22 cellular contexts compared by ENCODE assay signal in the genomic region with DNA sequence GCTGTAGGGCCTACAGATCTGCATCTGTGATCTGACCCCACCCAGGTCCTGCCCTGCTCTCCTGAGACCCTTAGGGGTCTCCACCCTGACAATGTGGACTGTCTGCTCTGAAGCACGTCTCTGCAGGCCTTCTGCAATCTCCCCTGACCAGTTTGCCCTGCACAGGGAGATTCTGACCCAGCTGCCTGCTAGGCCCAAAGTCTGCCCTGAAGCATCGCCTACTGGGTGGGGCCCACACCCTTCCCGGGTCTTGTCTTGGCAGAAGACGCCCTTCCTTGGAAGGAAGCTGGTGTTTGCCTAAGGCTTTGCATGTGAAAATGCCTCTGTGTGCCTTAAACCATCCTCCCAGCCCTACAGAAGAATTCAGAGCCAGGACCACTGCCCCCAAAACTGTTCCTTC.
DNase-seq lines count a peak whose midpoint lies in the region; ATAC-seq and TF ChIP-seq lines count a peak whose summit lies in the region.
"Had no signal": no experiment of that assay in that cellular context is flagged by ENCODE, and none has a peak within 500 bp of the region (broad histone marks: within the 10 kb centered on the region; RNA-seq: fewer than 3 reads in every experiment).

No MANE protein-coding gene starts in this region.

- H3K27me3 ChIP-seq in right cardiac atrium (ENCODE audit: control insufficient read depth, insufficient read depth): no peaks in the 10 kb centered on the region
- H3K27me3 ChIP-seq in neuronal stem cell (ENCODE audit: control insufficient read depth in 3 of 3, insufficient read depth in 3 of 3, low read depth in 1 of 3, low read length in 3 of 3): no peaks in the 10 kb centered on the region
- no peaks in the 10 kb centered on the region for H3K27me3 ChIP-seq in stomach
- H3K27me3 ChIP-seq: Peyer's patch had no signal

- no peak overlapping the region for H2AK5ac ChIP-seq in neuronal stem cell (ENCODE audit: low read depth, low read length)

- no peak overlapping the region for H3K14ac ChIP-seq in neuronal stem cell (ENCODE audit: low read length)

- H3K18ac ChIP-seq in neuronal stem cell (ENCODE audit: low read length): peak overlapping the region; percentile 44

- H3K9me3 ChIP-seq in right cardiac atrium (ENCODE audit: control insufficient read depth, low read length): no peaks in the 10 kb centered on the region
- H3K9me3 ChIP-seq in neuronal stem cell (replicated peaks in 1 of 2; ENCODE audit: control insufficient read depth in 2 of 2, insufficient read depth in 1 of 2, low read depth in 1 of 2, low read length in 2 of 2): peaks cover 5 to 8% of the 10 kb centered on the region in 2 donors
- H3K9me3 ChIP-seq in stomach: peaks cover 0 to 8% (median 2%) of the 10 kb centered on the region in 4 donors
- H3K9me3 ChIP-seq: Peyer's patch had no signal

- WGBS in right cardiac atrium: 58% methylated on average over 4 of the region's 4 CpGs
- no CpG with 5 or more reads among the region's 4 CpGs for WGBS in neuronal stem cell (ENCODE audit: extremely low coverage in 2 of 2, insufficient read length in 2 of 2, insufficient replicate concordance in 1 of 2), 2 donors
- 38 to 46% (median 44%) methylated on average over 3 to 4 of the region's 4 CpGs for WGBS in stomach, 5 donors

- DNase-seq in right cardiac atrium: peak in 1 of 3 donors; percentile 29
- no peak for DNase-seq in left ventricle myocardium superior
- peak; percentile 18 to 50 for DNase-seq in erythroblast (lab: John Stamatoyannopoulos, UW)
- no peak for DNase-seq in neuronal stem cell (ENCODE audit: low spot score)
- DNase-seq in stomach: no peak
- DNase-seq: AML-193; C1 segment of cervical spinal cord; CD8-positive, alpha-beta T cell; DND-41; GOT3; NCI-H1105; NCI-H146; NCI-H2029; NCI-H345; NCI-H524; NCI-H774; NK-92 treated with Interleukin-12 subunit alpha and Interleukin-12 subunit beta, amount 100 ng/mL, for 24 hours had no signal

- H4K91ac ChIP-seq in neuronal stem cell (ENCODE audit: low read depth, low read length, poor library complexity): no peak overlapping the region

- no peaks in the 10 kb centered on the region for H3K4me1 ChIP-seq in right cardiac atrium (ENCODE audit: control insufficient read depth, insufficient read depth, low read length)
- peaks cover 0 to 2% of the 10 kb centered on the region in 2 donors for H3K4me1 ChIP-seq in neuronal stem cell (ENCODE audit: control insufficient read depth in 2 of 2, insufficient read depth in 1 of 2, low read depth in 1 of 2, low read length in 2 of 2)
- H3K4me1 ChIP-seq in stomach: peaks cover 0 to 5% (median 1%) of the 10 kb centered on the region in 4 donors
- H3K4me1 ChIP-seq: Peyer's patch had no signal

- H3K27ac ChIP-seq in right cardiac atrium (ENCODE audit: low read length) (no peak overlapping the region), neuronal stem cell (replicated peaks; ENCODE audit: low read length) (no peak overlapping the region), stomach (no peak overlapping the region)
- H3K27ac ChIP-seq: Peyer's patch had no signal

- TF ChIP-seq EP300 in stomach (IDR thresholded peaks at IDR 0.05): no peak

- H3K36me3 ChIP-seq in neuronal stem cell (replicated peaks in 1 of 2; ENCODE audit: control insufficient read depth in 2 of 2, insufficient read depth in 2 of 2, low read length in 2 of 2): no peaks in the 10 kb centered on the region
- no peaks in the 10 kb centered on the region for H3K36me3 ChIP-seq in stomach
- H3K36me3 ChIP-seq: Peyer's patch had no signal

- no peak overlapping the region for H2BK120ac ChIP-seq in neuronal stem cell (ENCODE audit: low read depth, low read length)

- H3K9ac ChIP-seq in neuronal stem cell (ENCODE audit: low read depth, low read length, poor library complexity): no peak overlapping the region

- no peak overlapping the region for H3K23ac ChIP-seq in neuronal stem cell (ENCODE audit: low read depth, low read length, poor library complexity)

- H3K79me1 ChIP-seq in neuronal stem cell (ENCODE audit: low read depth, low read length): no peaks in the 10 kb centered on the region

- H2BK15ac ChIP-seq in neuronal stem cell (ENCODE audit: low read length): no peak overlapping the region

- no peak overlapping the region for H2AFZ ChIP-seq in neuronal stem cell (ENCODE audit: low read length)

- H4K8ac ChIP-seq in neuronal stem cell (ENCODE audit: low read depth, low read length): no peak overlapping the region

- no peak overlapping the region for H3K4ac ChIP-seq in neuronal stem cell (ENCODE audit: low read length)

- intact Hi-C loops in right cardiac atrium (cut with DNase I) (no loop called here), left ventricle myocardium superior (cut with micrococcal nuclease) (no loop called here), stomach (cut with DNase I; ENCODE audit: low total_unique reads) (no loop called here)

- ATAC-seq in right cardiac atrium: peak; percentile 40 to 84
- no peak for ATAC-seq in left ventricle myocardium superior
- ATAC-seq in HG02870 (IDR thresholded peaks at IDR 0.05; ENCODE audit: unreplicated experiment): no peak
- ATAC-seq in GM18505 (IDR thresholded peaks at IDR 0.05; ENCODE audit: unreplicated experiment): no peak
- no peak for ATAC-seq in HG03045 (IDR thresholded peaks at IDR 0.05; ENCODE audit: unreplicated experiment)
- ATAC-seq: CD8-positive, alpha-beta T cell; HCT116 had no signal

- H3K4me3 ChIP-seq in right cardiac atrium (ENCODE audit: low read length) (no peak overlapping the region), neuronal stem cell (ENCODE audit: low read length in 2 of 2) (no peak overlapping the region), stomach (no peak overlapping the region)
- H3K4me3 ChIP-seq: Peyer's patch had no signal

- no peak overlapping the region for H3K4me2 ChIP-seq in neuronal stem cell (ENCODE audit: insufficient read depth, low read length, poor library complexity, severe bottlenecking)

- no peak overlapping the region for H2BK12ac ChIP-seq in neuronal stem cell (ENCODE audit: low read length)

- TF ChIP-seq CTCF in stomach (IDR thresholded peaks at IDR 0.05): no peak

- H2BK5ac ChIP-seq in neuronal stem cell (ENCODE audit: low read length): no peak overlapping the region

- TF ChIP-seq POLR2A in erythroblast (IDR thresholded peaks at IDR 0.05; ENCODE audit: low read length) (no peak), GM18505 (IDR thresholded peaks at IDR 0.05; ENCODE audit: borderline replicate concordance, extremely low read depth, insufficient read depth, insufficient read length) (no peak), stomach (IDR thresholded peaks at IDR 0.05) (no peak)

Comparison
In these comparisons a context has a peak if more than half of its experiments do, and no peak if none do; other contexts are left out.
1. ATAC-seq: peak in right cardiac atrium (2 of 2); none in left ventricle myocardium superior (single experiment), HG02870 (single experiment), GM18505 (single experiment) and HG03045 (single experiment).
2. DNase-seq: peak in erythroblast (2 of 2); none in left ventricle myocardium superior (single experiment), neuronal stem cell (single experiment) and stomach (single experiment).